In genomic region chr17:82433560-82434215, GRCh38 we compare ENCODE assay signal across 13 cellular contexts.
"Had no signal": no experiment of that assay in that cellular context is flagged by ENCODE, and none has a peak within 500 bp of the region (broad histone marks: within the 10 kb centered on the region; RNA-seq: fewer than 3 reads in every experiment).

No MANE protein-coding gene starts in this region.

- H3K9me3 ChIP-seq: ascending aorta, heart left ventricle, suprapubic skin had no signal

- H3K27me3 ChIP-seq: ascending aorta, dorsolateral prefrontal cortex, heart left ventricle, suprapubic skin had no signal

- H3K9me3 Mint-ChIP-seq: activated T-helper 17 cell treated with anti-CD3 and anti-CD28 coated beads, Interleukin-2, amount 50 U/mL, for 72 hours; endodermal cell; T-cell had no signal

- ATAC-seq: heart left ventricle had no signal

- H3K27ac Mint-ChIP-seq: activated CD4-positive, alpha-beta T cell treated with anti-CD3 and anti-CD28 coated beads for 36 hours; activated T-helper 17 cell treated with anti-CD3 and anti-CD28 coated beads, Interleukin-2, amount 50 U/mL, for 72 hours; endodermal cell had no signal

- H3K27ac ChIP-seq: ascending aorta, dorsolateral prefrontal cortex, parathyroid adenoma, suprapubic skin, WERI-Rb-1 had no signal

- H3K4me3 ChIP-seq: ascending aorta, dorsolateral prefrontal cortex, heart left ventricle, lung, suprapubic skin had no signal

- H3K4me1 ChIP-seq: ascending aorta, parathyroid adenoma, suprapubic skin had no signal

- DNase-seq: dorsolateral prefrontal cortex, endodermal cell, midbrain, trophoblast cell, WERI-Rb-1 had no signal

- H3K4me3 Mint-ChIP-seq: activated CD4-positive, alpha-beta T cell treated with anti-CD3 and anti-CD28 coated beads for 36 hours; activated T-helper 17 cell treated with anti-CD3 and anti-CD28 coated beads, Interleukin-2, amount 50 U/mL, for 72 hours; endodermal cell; T-cell had no signal

- H3K4me1 Mint-ChIP-seq: endodermal cell had no signal

- H3K27me3 Mint-ChIP-seq: activated CD4-positive, alpha-beta T cell treated with anti-CD3 and anti-CD28 coated beads for 36 hours; activated T-helper 17 cell treated with anti-CD3 and anti-CD28 coated beads, Interleukin-2, amount 50 U/mL, for 72 hours; T-cell had no signal
